ENCODE assay signal across 12 cellular contexts in the genomic region with DNA sequence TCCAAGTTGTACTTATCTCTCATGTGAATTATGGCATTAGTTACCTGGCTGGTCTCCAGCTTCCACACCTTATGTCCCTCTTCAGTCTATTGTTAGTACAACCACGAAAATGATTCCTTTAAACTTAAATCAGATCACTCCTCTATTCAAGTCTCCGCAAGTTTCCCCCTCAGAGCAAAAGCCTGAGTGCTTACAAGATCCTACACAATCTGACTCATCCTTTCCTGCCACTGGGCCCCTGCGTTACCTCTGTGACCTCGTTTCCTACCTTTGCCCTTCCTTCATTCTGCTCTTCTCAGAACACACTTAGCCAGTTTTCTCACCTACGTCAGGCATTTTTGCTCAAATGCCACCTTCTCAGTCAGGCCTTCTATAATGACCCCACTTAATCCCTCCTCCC. TPM values are rescaled to one million over a fixed set of nuclear protein-coding genes. Genes with fewer than 3 reads are reported as not detected.
DNase-seq lines count a peak whose midpoint lies in the region; ATAC-seq and TF ChIP-seq lines count a peak whose summit lies in the region.
"Had no signal": no experiment of that assay in that cellular context is flagged by ENCODE, and none has a peak within 500 bp of the region (broad histone marks: within the 10 kb centered on the region; RNA-seq: fewer than 3 reads in every experiment).

No MANE protein-coding gene starts in this region.

- H3K27me3 Mint-ChIP-seq in activated T-cell treated with anti-CD3 and anti-CD28 coated beads, Interleukin-2, amount 50 U/mL, for 24 hours, result no peaks in the 10 kb centered on the region

- no peak overlapping the region for H3K4me3 Mint-ChIP-seq in activated T-cell treated with anti-CD3 and anti-CD28 coated beads, Interleukin-2, amount 50 U/mL, for 24 hours

- DNase-seq in activated CD4-positive, alpha-beta T cell treated with anti-CD3 and anti-CD28 coated beads for 24 hours (ENCODE audit: low read depth in 2 of 2), result peak; percentile 7 to 21
- no peak for DNase-seq in activated CD4-positive, alpha-beta T cell treated with anti-CD3 and anti-CD28 coated beads for 1 hour
- peak; percentile 40 for DNase-seq in activated T-cell treated with anti-CD3 and anti-CD28 coated beads, Interleukin-2, amount 50 U/mL, for 24 hours
- peak; percentile 84 to 93 for DNase-seq in foreskin keratinocyte
- DNase-seq in stimulated activated CD8-positive, alpha-beta memory T cell treated with anti-CD3 and anti-CD28 coated beads, Interleukin-4, amount 100 ng/mL, for 24 hours (ENCODE audit: low read depth), result peak; percentile 11
- DNase-seq in RKO (ENCODE audit: low spot score), result no peak
- no peak for DNase-seq in NCI-H446 treated with DMSO at 0.1 percent for 48 hours (lab: John Stamatoyannopoulos, UW)
- no peak for DNase-seq in NCI-H226
- DNase-seq: mucosa of descending colon, NCI-H1694, sigmoid colon had no signal

- TF ChIP-seq CTCF in foreskin keratinocyte (conservative IDR thresholded peaks at IDR 0.05), result peak; percentile 7

- no peak overlapping the region for H3K27ac ChIP-seq in foreskin keratinocyte
- H3K27ac ChIP-seq: sigmoid colon had no signal

- no peaks in the 10 kb centered on the region for H3K27me3 ChIP-seq in foreskin keratinocyte
- H3K27me3 ChIP-seq: sigmoid colon had no signal

- H3K4me1 ChIP-seq in foreskin keratinocyte, result peaks cover 6% of the 10 kb centered on the region
- H3K4me1 ChIP-seq: sigmoid colon had no signal

- H3K4me1 Mint-ChIP-seq in activated T-cell treated with anti-CD3 and anti-CD28 coated beads, Interleukin-2, amount 50 U/mL, for 24 hours (ENCODE audit: low read depth), result peaks cover 19% of the 10 kb centered on the region

- H3K9me3 Mint-ChIP-seq in activated T-cell treated with anti-CD3 and anti-CD28 coated beads, Interleukin-2, amount 50 U/mL, for 24 hours, result no peaks in the 10 kb centered on the region

- peak overlapping the region; percentile 61 for H3K27ac Mint-ChIP-seq in activated T-cell treated with anti-CD3 and anti-CD28 coated beads, Interleukin-2, amount 50 U/mL, for 24 hours

- peak; percentile 97 for ATAC-seq in foreskin keratinocyte
- ATAC-seq: K562, mucosa of descending colon had no signal

- no peaks in the 10 kb centered on the region for H3K36me3 Mint-ChIP-seq in activated T-cell treated with anti-CD3 and anti-CD28 coated beads, Interleukin-2, amount 50 U/mL, for 24 hours (ENCODE audit: low read depth)

RNA-seq across cellular contexts. Expression of a gene that starts 45.1 kb away (rescaled TPM):
- total RNA-seq in foreskin keratinocyte, result 1.2 and 1.5 TPM in 2 replicates
- 0.10 and 0.14 TPM in 2 replicates for polyA plus RNA-seq in foreskin keratinocyte

Comparison
In these comparisons a context has a peak if more than half of its experiments do, and no peak if none do; other contexts are left out.
1. DNase-seq: peak in activated CD4-positive, alpha-beta T cell treated with anti-CD3 and anti-CD28 coated beads for 24 hours (2 of 2), activated T-cell treated with anti-CD3 and anti-CD28 coated beads, Interleukin-2, amount 50 U/mL, for 24 hours (single experiment), foreskin keratinocyte (2 of 2) and stimulated activated CD8-positive, alpha-beta memory T cell treated with anti-CD3 and anti-CD28 coated beads, Interleukin-4, amount 100 ng/mL, for 24 hours (single experiment); none in activated CD4-positive, alpha-beta T cell treated with anti-CD3 and anti-CD28 coated beads for 1 hour (single experiment), RKO (single experiment), NCI-H446 treated with DMSO at 0.1 percent for 48 hours (single experiment) and NCI-H226 (single experiment).